In genomic region chr9:126705767-126706697, GRCh38 we compare ENCODE assay signal across 8 cellular contexts.
A peak's percentile ranks its signal among the peaks of the same experiment; 100 is the strongest.
DNase-seq lines count a peak whose midpoint lies in the region; ATAC-seq and TF ChIP-seq lines count a peak whose summit lies in the region.

No MANE protein-coding gene starts in this region.

- H3K36me3 Mint-ChIP-seq in endothelial cell (ENCODE audit: low read depth, unreplicated experiment) (no peaks in the 10 kb centered on the region), neural progenitor cell (no peaks in the 10 kb centered on the region)

- H3K9me3 ChIP-seq in neural progenitor cell (ENCODE audit: low read depth) (no peaks in the 10 kb centered on the region), thyroid gland (no peaks in the 10 kb centered on the region)

- intact Hi-C loops in thyroid gland (cut with DNase I) = loop anchor here (2.0 kb wide), 1 partner anchor 75 kb away; no protein-coding TSS in a partner anchor

- H3K36me3 ChIP-seq in neural progenitor cell (no peaks in the 10 kb centered on the region), thyroid gland (no peaks in the 10 kb centered on the region)

- H3K4me1 Mint-ChIP-seq in endothelial cell (ENCODE audit: unreplicated experiment) = peaks cover 24% of the 10 kb centered on the region
- peaks cover 38% of the 10 kb centered on the region for H3K4me1 Mint-ChIP-seq in neural progenitor cell

- H3K4me1 ChIP-seq in neural progenitor cell (peaks cover 10% of the 10 kb centered on the region), thyroid gland (peaks cover 0 to 8% of the 10 kb centered on the region in 2 donors)

- H2AFZ ChIP-seq in neural progenitor cell (replicated peaks) = no peak overlapping the region

- H3K4me3 ChIP-seq in neural progenitor cell (no peak overlapping the region), thyroid gland (replicated peaks in 1 of 3) (no peak overlapping the region)

- H4K20me1 ChIP-seq in neural progenitor cell (ENCODE audit: low read depth) = no peaks in the 10 kb centered on the region

- ATAC-seq in HG02885 (IDR thresholded peaks at IDR 0.05; ENCODE audit: poor library complexity, unreplicated experiment) = no peak

- H3K27ac Mint-ChIP-seq in endothelial cell (ENCODE audit: unreplicated experiment) (no peak overlapping the region), neural progenitor cell (no peak overlapping the region)

- WGBS in thyroid gland, 2 donors = 42 to 50% methylated on average over 20 to 38 of the region's 41 CpGs

- H3K4me3 Mint-ChIP-seq in endothelial cell (ENCODE audit: unreplicated experiment) (no peak overlapping the region), neural progenitor cell (peak overlapping the region; percentile 70)

- no peak overlapping the region for H3K27ac ChIP-seq in neural progenitor cell
- H3K27ac ChIP-seq in thyroid gland = no peak overlapping the region

- H3K9me3 Mint-ChIP-seq in endothelial cell (ENCODE audit: unreplicated experiment) (no peaks in the 10 kb centered on the region), neural progenitor cell (no peaks in the 10 kb centered on the region)

- no peak for TF ChIP-seq POLR2A in thyroid gland (IDR thresholded peaks at IDR 0.05)

- H3K4me2 ChIP-seq in neural progenitor cell = no peak overlapping the region

- no peak overlapping the region for H3K9ac ChIP-seq in neural progenitor cell

- TF ChIP-seq CTCF in endothelial cell (IDR thresholded peaks at IDR 0.05; ENCODE audit: unreplicated experiment) (peak; percentile 68), neural progenitor cell (IDR thresholded peaks at IDR 0.05) (peak; percentile 61), thyroid gland (IDR thresholded peaks at IDR 0.05) (peak in 4 of 6 experiments; percentile 27 to 43 (median 34))

- H3F3A ChIP-seq in neural progenitor cell (ENCODE audit: low read depth) = peaks cover 10% of the 10 kb centered on the region

- H3K27me3 ChIP-seq in neural progenitor cell (peaks cover 83% of the 10 kb centered on the region), thyroid gland (no peaks in the 10 kb centered on the region)

- DNase-seq in NCI-H1105 treated with DMSO at 0.1 percent for 48 hours (lab: John Stamatoyannopoulos, UW) (peak; percentile 25), NCI-H1105 (lab: John Stamatoyannopoulos, UW) (no peak), NCI-H2029 (lab: John Stamatoyannopoulos, UW) (peak; percentile 38), endothelial cell (ENCODE audit: low spot score) (peak; percentile 75), neural progenitor cell (ENCODE audit: low spot score) (peak; percentile 57), thyroid gland (peak; percentile 25 to 30)
- DNase-seq in activated CD8-positive, alpha-beta memory T cell treated with anti-CD3 and anti-CD28 coated beads for 1 hour (ENCODE audit: extremely low read depth in 1 of 2, low read depth in 1 of 2) = peak; percentile 52 to 61

- peaks cover 12% of the 10 kb centered on the region for H3K27me3 Mint-ChIP-seq in endothelial cell (ENCODE audit: unreplicated experiment)
- peaks cover 24% of the 10 kb centered on the region for H3K27me3 Mint-ChIP-seq in neural progenitor cell (ENCODE audit: insufficient read depth, low read depth)

- no peaks in the 10 kb centered on the region for H3K79me2 ChIP-seq in neural progenitor cell (ENCODE audit: low read depth)
